In genomic region chr12:63843613-63844390, GRCh38 we compare ENCODE assay signal across 8 cellular contexts. TPM values are rescaled to one million over a fixed set of nuclear protein-coding genes. Genes with fewer than 3 reads are reported as not detected.
DNase-seq lines count a peak whose midpoint lies in the region; ATAC-seq and TF ChIP-seq lines count a peak whose summit lies in the region.

No MANE protein-coding gene starts in this region.

- peak overlapping the region; percentile 46 for H3K9ac ChIP-seq in SU-DHL-6 (ENCODE audit: low read length)
- peak overlapping the region; percentile 85 for H3K9ac ChIP-seq in trophoblast cell (ENCODE audit: low read length)

- H3K14ac ChIP-seq in trophoblast cell (ENCODE audit: low read length), result peak overlapping the region; percentile 36

- H3K27me3 Mint-ChIP-seq in activated naive CD8-positive, alpha-beta T cell treated with anti-CD3 and anti-CD28 coated beads, Interleukin-2, amount 50 U/mL, for 24 hours, result peaks cover 37% of the 10 kb centered on the region

- intact Hi-C loops in heart left ventricle (cut with DNase I), result loop anchor here (1.0 to 10.0 kb wide), 13 partner anchors 101 to 561 kb away; partner anchors contain the start of genes XPOT (in 3 of the 10) and C12orf56 (in 1 of the 10)

- H2BK12ac ChIP-seq in trophoblast cell (ENCODE audit: low read length), result peak overlapping the region; percentile 12

- TF ChIP-seq POLR2A in heart left ventricle (IDR thresholded peaks at IDR 0.05), result no peak
- TF ChIP-seq POLR2A in tibial nerve (IDR thresholded peaks at IDR 0.05), result peak; percentile 28 to 65

- peak in 1 of 2 donors; percentile 86 for TF ChIP-seq EP300 in tibial nerve (IDR thresholded peaks at IDR 0.05)

- H3K4me3 Mint-ChIP-seq in activated naive CD8-positive, alpha-beta T cell treated with anti-CD3 and anti-CD28 coated beads, Interleukin-2, amount 50 U/mL, for 24 hours, result peak overlapping the region; percentile 71

- ATAC-seq in HG02588 (IDR thresholded peaks at IDR 0.05; ENCODE audit: unreplicated experiment), result peak; percentile 97
- ATAC-seq in activated naive CD8-positive, alpha-beta T cell treated with anti-CD3 and anti-CD28 coated beads, Interleukin-2, amount 50 U/mL, for 24 hours, result peak; percentile 96
- peak; percentile 84 to 95 (median 92) for ATAC-seq in heart left ventricle

- H3K79me2 ChIP-seq in SU-DHL-6 (ENCODE audit: insufficient read depth, low read length), result no peaks in the 10 kb centered on the region
- H3K79me2 ChIP-seq in trophoblast cell (ENCODE audit: control insufficient read depth, insufficient read depth, low read length, poor library complexity), result peaks cover 3% of the 10 kb centered on the region

- peaks cover 9% of the 10 kb centered on the region for H3K4me1 Mint-ChIP-seq in activated naive CD8-positive, alpha-beta T cell treated with anti-CD3 and anti-CD28 coated beads, Interleukin-2, amount 50 U/mL, for 24 hours

- POLR2A ChIA-PET in GM10248 (lab: Yijun Ruan, JAX), result no interaction called here

- no peak overlapping the region for H3K27ac ChIP-seq in SU-DHL-6 (ENCODE audit: low read depth, low read length)
- peak overlapping the region; percentile 79 to 96 (median 94) for H3K27ac ChIP-seq in heart left ventricle
- H3K27ac ChIP-seq in trophoblast cell (ENCODE audit: low read depth, low read length), result peak overlapping the region; percentile 50
- H3K27ac ChIP-seq in tibial nerve, result peak overlapping the region; percentile 92 to 96 (median 92)

- H2AFZ ChIP-seq in SU-DHL-6 (ENCODE audit: low read depth, low read length, severe bottlenecking) (peak overlapping the region; percentile 84), trophoblast cell (ENCODE audit: insufficient read depth, low read length, poor library complexity) (peak overlapping the region; percentile 59)

- CTCF ChIA-PET in GM10248 (lab: Yijun Ruan, JAX), result interaction anchor here (0.7 to 3.5 kb wide), 27 partner anchors 8 to 516 kb away, joined by 3 to 34 read pairs (median 4); no protein-coding TSS in a partner anchor

- H3K4ac ChIP-seq in trophoblast cell (ENCODE audit: low read depth, low read length), result no peak overlapping the region

- H3K27ac Mint-ChIP-seq in activated naive CD8-positive, alpha-beta T cell treated with anti-CD3 and anti-CD28 coated beads, Interleukin-2, amount 50 U/mL, for 24 hours, result no peak overlapping the region

- TF ChIP-seq CTCF in GM10248 (IDR thresholded peaks at IDR 0.05; ENCODE audit: control extremely low read depth, extremely low read depth, low read depth, missing control alignments), result peak; percentile 96
- peak; percentile 63 for TF ChIP-seq CTCF in SU-DHL-6 (IDR thresholded peaks at IDR 0.05; ENCODE audit: insufficient read depth, low read length, poor library complexity, severe bottlenecking)
- TF ChIP-seq CTCF in heart left ventricle (IDR thresholded peaks at IDR 0.05), result peak; percentile 88 to 99 (median 96)
- peak; percentile 86 to 100 (median 97) for TF ChIP-seq CTCF in tibial nerve (IDR thresholded peaks at IDR 0.05)

- no peaks in the 10 kb centered on the region for H3K36me3 ChIP-seq in SU-DHL-6 (ENCODE audit: low read length)
- no peaks in the 10 kb centered on the region for H3K36me3 ChIP-seq in heart left ventricle
- H3K36me3 ChIP-seq in trophoblast cell (ENCODE audit: control insufficient read depth in 1 of 2, insufficient read depth in 2 of 2, low read length in 2 of 2), result no peaks in the 10 kb centered on the region
- H3K36me3 ChIP-seq in tibial nerve, result no peaks in the 10 kb centered on the region

- WGBS in heart left ventricle, 4 donors, result 0 to 1% (median 0%) methylated on average over 17 to 96 of the region's 96 CpGs
- no CpG with 5 or more reads among the region's 96 CpGs for WGBS in trophoblast cell (ENCODE audit: extremely low coverage, insufficient coverage, insufficient read length)
- 0 to 2% methylated on average over 10 to 22 of the region's 96 CpGs for WGBS in tibial nerve, 2 donors

- H3K18ac ChIP-seq in trophoblast cell (ENCODE audit: low read length), result peak overlapping the region; percentile 6

- H3F3A ChIP-seq in SU-DHL-6 (ENCODE audit: insufficient read depth), result no peaks in the 10 kb centered on the region

- H3K23ac ChIP-seq in trophoblast cell (ENCODE audit: low read length), result no peak overlapping the region

- H3K27me3 ChIP-seq in SU-DHL-6 (ENCODE audit: low read length) (no peaks in the 10 kb centered on the region), heart left ventricle (no peaks in the 10 kb centered on the region), trophoblast cell (ENCODE audit: insufficient read depth, low read length) (no peaks in the 10 kb centered on the region), tibial nerve (no peaks in the 10 kb centered on the region)

- no peak overlapping the region for H2AK5ac ChIP-seq in trophoblast cell (ENCODE audit: low read length)

- no peaks in the 10 kb centered on the region for H4K20me1 ChIP-seq in SU-DHL-6 (ENCODE audit: low read depth, low read length)

- H3K4me1 ChIP-seq in heart left ventricle (peaks cover 0 to 36% (median 9%) of the 10 kb centered on the region in 12 donors), trophoblast cell (ENCODE audit: control insufficient read depth in 1 of 2, insufficient read depth in 2 of 2, low read length in 2 of 2) (peaks cover 0 to 2% of the 10 kb centered on the region in 2 experiments), tibial nerve (peaks cover 0 to 25% (median 7%) of the 10 kb centered on the region in 4 donors)

- no peaks in the 10 kb centered on the region for H3K9me3 Mint-ChIP-seq in activated naive CD8-positive, alpha-beta T cell treated with anti-CD3 and anti-CD28 coated beads, Interleukin-2, amount 50 U/mL, for 24 hours

- peak overlapping the region; percentile 51 for H3K4me3 ChIP-seq in SU-DHL-6 (ENCODE audit: insufficient read depth, low read length, poor library complexity, severe bottlenecking)
- peak overlapping the region; percentile 63 to 100 (median 94) for H3K4me3 ChIP-seq in heart left ventricle
- H3K4me3 ChIP-seq in trophoblast cell (ENCODE audit: low read depth, low read length), result peak overlapping the region; percentile 94
- H3K4me3 ChIP-seq in tibial nerve, result peak overlapping the region; percentile 76 to 92 (median 86)

- DNase-seq in GM10248 (ENCODE audit: extremely low spot score), result peak; percentile 90
- peak; percentile 61 for DNase-seq in NCI-H1048 (lab: John Stamatoyannopoulos, UW)
- DNase-seq in activated naive CD8-positive, alpha-beta T cell treated with anti-CD3 and anti-CD28 coated beads, Interleukin-2, amount 50 U/mL, for 24 hours, result peak; percentile 81
- DNase-seq in heart left ventricle, result peak; percentile 92 to 96 (median 94)
- DNase-seq in trophoblast cell, result peak; percentile 93 to 97
- DNase-seq in tibial nerve (ENCODE audit: low spot score in 2 of 2), result peak; percentile 78 to 81

- no peaks in the 10 kb centered on the region for H3K9me2 ChIP-seq in SU-DHL-6 (replicated peaks; ENCODE audit: insufficient read depth, low read length)

- H3K79me1 ChIP-seq in trophoblast cell (ENCODE audit: low read length), result peaks cover 5% of the 10 kb centered on the region

- no peaks in the 10 kb centered on the region for H3K36me3 Mint-ChIP-seq in activated naive CD8-positive, alpha-beta T cell treated with anti-CD3 and anti-CD28 coated beads, Interleukin-2, amount 50 U/mL, for 24 hours (ENCODE audit: low read depth)

- peak overlapping the region; percentile 70 for H3K4me2 ChIP-seq in SU-DHL-6 (ENCODE audit: low read depth, low read length, poor library complexity, severe bottlenecking)
- peak overlapping the region; percentile 94 for H3K4me2 ChIP-seq in trophoblast cell (ENCODE audit: low read length)

- no peaks in the 10 kb centered on the region for H3K9me3 ChIP-seq in SU-DHL-6 (ENCODE audit: insufficient read depth, low read length)
- H3K9me3 ChIP-seq in heart left ventricle, result no peaks in the 10 kb centered on the region
- H3K9me3 ChIP-seq in trophoblast cell (ENCODE audit: insufficient read depth, low read depth, low read length), result no peaks in the 10 kb centered on the region
- no peaks in the 10 kb centered on the region for H3K9me3 ChIP-seq in tibial nerve

- H4K12ac ChIP-seq in trophoblast cell (ENCODE audit: low read depth, low read length), result peak overlapping the region; percentile 27

- H4K91ac ChIP-seq in trophoblast cell (ENCODE audit: low read depth, low read length), result peak overlapping the region; percentile 28

- H2BK120ac ChIP-seq in trophoblast cell (ENCODE audit: insufficient read depth, low read length, poor library complexity), result peak overlapping the region; percentile 14

- H2BK5ac ChIP-seq in trophoblast cell (ENCODE audit: low read depth, low read length, poor library complexity), result peak overlapping the region; percentile 32

- peak overlapping the region; percentile 63 for H4K8ac ChIP-seq in trophoblast cell (ENCODE audit: low read depth, low read length)

RNA-seq across cellular contexts. Expression of gene SRGAP1, which starts 0.7 kb away (rescaled TPM):
- total RNA-seq in heart left ventricle, result 10 to 100 TPM in 1 of 9 donors, 1 to 10 TPM in 8; 2.1 to 10.6 (median 4.5) TPM
- 1 to 10 TPM; 1.3 to 4.5 TPM for polyA plus RNA-seq in heart left ventricle
- 3.1 TPM in 2 replicates for polyA plus RNA-seq in trophoblast cell (2013)
- total RNA-seq in tibial nerve, result 10 to 100 TPM; 13.1 to 81.5 (median 22.4) TPM

Comparison
In these comparisons a context has a peak if more than half of its experiments do, and no peak if none do; other contexts are left out.
1. POLR2A ChIP-seq: peak in tibial nerve (2 of 2); none in heart left ventricle (0 of 2).
2. Peak in every context shown above with its lines, with median percentiles within 50 percentile points of each other: DNase-seq, CTCF ChIP-seq, ATAC-seq and H3K4me3 ChIP-seq.